In genomic region chr19:12610540-12611360, GRCh38 we compare ENCODE assay signal across 8 cellular contexts. TPM values are rescaled to one million over a fixed set of nuclear protein-coding genes. Genes with fewer than 3 reads are reported as not detected.
DNase-seq lines count a peak whose midpoint lies in the region; ATAC-seq and TF ChIP-seq lines count a peak whose summit lies in the region.

Gene ZNF490 (minus strand): TSS chr19:12610813. CDS start chr19:12610680, 133 bp downstream.
Gene ZNF791 (plus strand): TSS chr19:12610920. CDS start chr19:12611080, 160 bp downstream.

- H3K4me3 ChIP-seq in right atrium auricular region: peak within 1 kb of the TSS; percentile 95 to 99
- H3K4me3 ChIP-seq in prostate gland: peak within 1 kb of the TSS; percentile 80 to 91
- H3K4me3 ChIP-seq in urinary bladder (ENCODE audit: low read depth, low read length): peak within 1 kb of the TSS; percentile 84

- peak within 1 kb of the TSS; percentile 98 to 99 for H3K27ac ChIP-seq in right atrium auricular region
- H3K27ac ChIP-seq in prostate gland: peak within 1 kb of the TSS; percentile 96 to 98
- peak within 1 kb of the TSS; percentile 99 for H3K27ac ChIP-seq in urinary bladder (ENCODE audit: low read depth)

- peaks cover 15% of the 10 kb centered on the region for H3K36me3 ChIP-seq in right atrium auricular region
- no peaks in the 10 kb centered on the region for H3K36me3 ChIP-seq in prostate gland
- H3K36me3 ChIP-seq in urinary bladder (ENCODE audit: insufficient read depth): no peaks in the 10 kb centered on the region

- H3K4me1 ChIP-seq in right atrium auricular region (peaks cover 0 to 34% of the 10 kb centered on the region in 2 donors), prostate gland (replicated peaks) (no peaks in the 10 kb centered on the region), urinary bladder (ENCODE audit: insufficient read depth) (no peaks in the 10 kb centered on the region)

- ATAC-seq in GM18499 (IDR thresholded peaks at IDR 0.05; ENCODE audit: insufficient read depth, unreplicated experiment) (peak; percentile 38), HG02970 (IDR thresholded peaks at IDR 0.05; ENCODE audit: low FRiP score, unreplicated experiment) (peak; percentile 63)

- H3K9me3 ChIP-seq in right atrium auricular region (no peaks in the 10 kb centered on the region), prostate gland (no peaks in the 10 kb centered on the region)

- WGBS in prostate gland: under 1% methylated on average over 43 of the region's 61 CpGs
- under 1% methylated on average over 61 of the region's 61 CpGs for WGBS in urinary bladder

- peak; percentile 89 to 92 for DNase-seq in NCI-H1930 (lab: John Stamatoyannopoulos, UW)
- DNase-seq in anterior cingulate cortex (lab: John Stamatoyannopoulos, UW): peak; percentile 71 to 99 (median 95)
- DNase-seq in right atrium auricular region (ENCODE audit: low spot score): peak; percentile 99
- peak; percentile 99 for DNase-seq in prostate gland (ENCODE audit: low spot score)

- peak; percentile 84 for TF ChIP-seq POLR2A in prostate gland (IDR thresholded peaks at IDR 0.05)

- TF ChIP-seq CTCF in right atrium auricular region (IDR thresholded peaks at IDR 0.05) (no peak), prostate gland (IDR thresholded peaks at IDR 0.05) (peak in 1 of 4 experiments; percentile 19)

- intact Hi-C loops in T-helper 2 cell treated with Interferon-gamma antibody and Interleukin-4, amounts not matched to agents 100 ng/mL and 5 ng/mL, for 36 hours (cut with micrococcal nuclease): loop anchor here (2.0 to 5.0 kb wide), 5 partner anchors 46 to 168 kb away; partner anchors contain the start of genes DHPS, TNPO2, ZNF443 and ZNF564
- intact Hi-C loops in prostate gland (cut with DNase I): loop anchor here (5.0 kb wide), 1 partner anchor 57 kb away; the partner anchor contains the start of genes MAN2B1 and WDR83

- H3K27me3 ChIP-seq in right atrium auricular region: no peaks in the 10 kb centered on the region
- no peaks in the 10 kb centered on the region for H3K27me3 ChIP-seq in prostate gland (replicated peaks; ENCODE audit: insufficient read depth)

RNA-seq across cellular contexts. Expression of gene ZNF490, which starts in this region (rescaled TPM):
- 13.2 TPM in 2 replicates for total RNA-seq in T-helper 2 cell treated with Interferon-gamma antibody and Interleukin-4, amounts not matched to agents 100 ng/mL and 5 ng/mL, for 36 hours
- total RNA-seq in right atrium auricular region (1 to 10 TPM; 2.5 to 4.5 TPM), prostate gland (1 to 10 TPM; 7.2 to 8.9 TPM), urinary bladder (9.0 TPM)
- 1.0 TPM for polyA plus RNA-seq in urinary bladder

RNA-seq across cellular contexts. Expression of gene ZNF791, which starts in this region (rescaled TPM):
- 30.6 and 34.4 TPM in 2 replicates for total RNA-seq in T-helper 2 cell treated with Interferon-gamma antibody and Interleukin-4, amounts not matched to agents 100 ng/mL and 5 ng/mL, for 36 hours
- total RNA-seq in right atrium auricular region (10 to 100 TPM in 1 of 2 donors, 1 to 10 TPM in 1; 8.2 to 10.1 TPM), prostate gland (10 to 100 TPM; 18.3 to 20.4 TPM), urinary bladder (38.3 TPM)
- 12.0 TPM for polyA plus RNA-seq in urinary bladder

Comparison
In these comparisons a context has a peak if more than half of its experiments do, and no peak if none do; other contexts are left out.
1. Peak in every context shown above with its lines: DNase-seq, ATAC-seq, H3K4me3 ChIP-seq and H3K27ac ChIP-seq.